In the genomic region with DNA sequence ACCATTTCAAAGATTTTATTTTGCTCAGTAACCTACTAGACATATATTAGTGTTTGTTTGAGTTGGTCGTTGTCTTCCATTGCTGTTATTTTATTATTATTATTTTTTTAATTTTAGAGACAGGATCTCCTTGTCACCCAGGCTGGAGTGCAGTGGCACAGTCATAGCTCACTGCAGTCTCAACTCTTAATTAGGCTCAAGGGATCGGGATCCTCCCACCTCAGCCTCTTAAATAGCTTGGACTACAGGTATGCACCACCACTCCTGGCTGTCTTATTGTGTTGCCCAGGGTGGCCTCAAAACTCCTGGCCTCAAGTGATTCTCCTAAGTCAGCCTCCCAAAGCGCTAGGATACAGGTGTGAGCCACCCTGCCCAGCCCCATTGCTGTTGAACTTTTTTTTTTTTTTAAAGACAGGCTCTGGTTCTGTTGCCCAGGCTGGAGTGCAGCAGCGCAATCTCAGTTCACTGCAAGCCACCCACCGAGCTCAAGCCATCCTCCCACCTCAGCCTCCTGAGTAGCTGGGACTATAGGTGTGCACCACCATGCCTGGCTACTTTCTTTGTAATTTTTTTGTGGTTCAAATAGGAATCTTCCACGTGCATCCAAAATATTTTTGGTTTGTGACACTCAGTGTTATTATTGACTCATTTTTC, we compare ENCODE assay signal across 18 cellular contexts. TPM values are rescaled to one million over a fixed set of nuclear protein-coding genes. Genes with fewer than 3 reads are reported as not detected.
DNase-seq lines count a peak whose midpoint lies in the region; ATAC-seq, FAIRE-seq and TF ChIP-seq lines count a peak whose summit lies in the region.
"Had no signal": no experiment of that assay in that cellular context is flagged by ENCODE, and none has a peak within 500 bp of the region (broad histone marks: within the 10 kb centered on the region; RNA-seq: fewer than 3 reads in every experiment).

No MANE protein-coding gene starts in this region.

- no peak overlapping the region for H3K4me3 ChIP-seq in heart left ventricle
- H3K4me3 ChIP-seq in lung, result no peak overlapping the region
- H3K4me3 ChIP-seq in subcutaneous abdominal adipose tissue (ENCODE audit: low read depth in 1 of 5, low read length in 5 of 5), result no peak overlapping the region
- H3K4me3 ChIP-seq: dorsolateral prefrontal cortex, esophagus muscularis mucosa, thyroid gland had no signal

- peaks cover 22% of the 10 kb centered on the region for H3K4me1 Mint-ChIP-seq in activated T-helper 17 cell treated with anti-CD3 and anti-CD28 coated beads, Interleukin-2, amount 50 U/mL, for 72 hours

- no peaks in the 10 kb centered on the region for H3K27me3 ChIP-seq in heart left ventricle
- no peaks in the 10 kb centered on the region for H3K27me3 ChIP-seq in lung (ENCODE audit: control insufficient read depth, insufficient read depth)
- no peaks in the 10 kb centered on the region for H3K27me3 ChIP-seq in subcutaneous abdominal adipose tissue (ENCODE audit: control insufficient read depth in 5 of 5, insufficient read depth in 4 of 5, low read length in 5 of 5)
- H3K27me3 ChIP-seq: dorsolateral prefrontal cortex, esophagus muscularis mucosa, thyroid gland had no signal

- H3K9me3 Mint-ChIP-seq in activated T-helper 17 cell treated with anti-CD3 and anti-CD28 coated beads, Interleukin-2, amount 50 U/mL, for 72 hours, result no peaks in the 10 kb centered on the region
- H3K9me3 Mint-ChIP-seq: activated T-cell treated with anti-CD3 and anti-CD28 coated beads, Interleukin-2, amount 50 U/mL, for 4 hours; T-helper 1 cell treated with Interleukin-12 subunit alpha and Interleukin-12 subunit beta and Interleukin-4 antibody, amounts not matched to agents 30 μg/mL and 1 μg/mL, for 36 hours had no signal

- no peak for TF ChIP-seq POLR2A in heart left ventricle (IDR thresholded peaks at IDR 0.05)

- H3K36me3 ChIP-seq in heart left ventricle (peaks cover 0 to 9% (median 0%) of the 10 kb centered on the region in 9 donors), lung (ENCODE audit: control insufficient read depth in 2 of 2, insufficient read depth in 2 of 2, low read length in 2 of 2) (peaks cover 0 to 4% of the 10 kb centered on the region in 2 donors), subcutaneous abdominal adipose tissue (ENCODE audit: control insufficient read depth in 5 of 5, insufficient read depth in 5 of 5, low read length in 5 of 5) (peaks cover 0 to 7% (median 3%) of the 10 kb centered on the region in 5 donors)
- H3K36me3 ChIP-seq: thyroid gland had no signal

- H3K27ac ChIP-seq in heart left ventricle, result peak overlapping the region in 3 of 12 donors; percentile 17 to 39 (median 22)
- peak overlapping the region; percentile 7 to 11 for H3K27ac ChIP-seq in lung (ENCODE audit: low read depth in 1 of 2, low read length in 1 of 2)
- H3K27ac ChIP-seq in subcutaneous abdominal adipose tissue (ENCODE audit: low read depth, low read length), result peak overlapping the region; percentile 55
- H3K27ac ChIP-seq: dorsolateral prefrontal cortex, esophagus muscularis mucosa, thyroid gland had no signal

- no peak overlapping the region for H3K4me3 Mint-ChIP-seq in activated T-helper 17 cell treated with anti-CD3 and anti-CD28 coated beads, Interleukin-2, amount 50 U/mL, for 72 hours
- H3K4me3 Mint-ChIP-seq: activated T-cell treated with anti-CD3 and anti-CD28 coated beads, Interleukin-2, amount 50 U/mL, for 4 hours; T-helper 1 cell treated with Interleukin-12 subunit alpha and Interleukin-12 subunit beta and Interleukin-4 antibody, amounts not matched to agents 30 μg/mL and 1 μg/mL, for 36 hours had no signal

- no peak for TF ChIP-seq CTCF in heart left ventricle (IDR thresholded peaks at IDR 0.05)
- no peak for TF ChIP-seq CTCF in lung (IDR thresholded peaks at IDR 0.05; ENCODE audit: control extremely low read depth, extremely low read depth)

- intact Hi-C loops in heart left ventricle (cut with DNase I) (no loop called here), Right ventricle myocardium superior (cut with DNase I) (no loop called here)

- peaks cover 34% of the 10 kb centered on the region for H3K36me3 Mint-ChIP-seq in activated T-helper 17 cell treated with anti-CD3 and anti-CD28 coated beads, Interleukin-2, amount 50 U/mL, for 72 hours (ENCODE audit: low read depth)

- H3K4me1 ChIP-seq in heart left ventricle, result peaks cover 1 to 81% (median 62%) of the 10 kb centered on the region in 12 donors
- H3K4me1 ChIP-seq in lung (ENCODE audit: control insufficient read depth in 2 of 2, insufficient read depth in 2 of 2, low read length in 2 of 2), result peaks cover 0 to 22% of the 10 kb centered on the region in 2 donors
- peaks cover 0 to 49% (median 38%) of the 10 kb centered on the region in 5 donors for H3K4me1 ChIP-seq in subcutaneous abdominal adipose tissue (ENCODE audit: control insufficient read depth in 5 of 5, insufficient read depth in 5 of 5, low read length in 5 of 5)

- no peak for FAIRE-seq in frontal cortex (lab: Jason Lieb, UNC)

- 79 to 85% (median 82%) methylated on average over 6 of the region's 6 CpGs for WGBS in heart left ventricle, 4 donors
- WGBS in lung, 2 donors, result 87 to 94% methylated on average over 6 of the region's 6 CpGs

- H3K9me3 ChIP-seq in heart left ventricle (no peaks in the 10 kb centered on the region), lung (ENCODE audit: control insufficient read depth in 2 of 2, insufficient read depth in 1 of 2, low read length in 1 of 2) (no peaks in the 10 kb centered on the region), subcutaneous abdominal adipose tissue (ENCODE audit: control insufficient read depth in 5 of 5, low read length in 5 of 5) (no peaks in the 10 kb centered on the region)
- H3K9me3 ChIP-seq: esophagus muscularis mucosa, thyroid gland had no signal

- DNase-seq in heart left ventricle, result no peak
- DNase-seq in Right ventricle myocardium superior, result no peak
- no peak for DNase-seq in lung (ENCODE audit: low spot score)
- DNase-seq in frontal cortex (ENCODE audit: low spot score in 2 of 2), result no peak
- DNase-seq in occipital lobe (lab: John Stamatoyannopoulos, UW), result no peak
- no peak for DNase-seq in COLO668 (lab: John Stamatoyannopoulos, UW; ENCODE audit: unreplicated experiment)
- DNase-seq: activated CD4-positive, CD25-positive, alpha-beta regulatory T cell treated with anti-CD3 and anti-CD28 coated beads, Interleukin-2, amount 50 U/mL, for 72 hours; activated T-cell treated with anti-CD3 and anti-CD28 coated beads, Interleukin-2, amount 50 U/mL, for 4 hours; dorsolateral prefrontal cortex; kidney glomerular epithelial cell; NCI-H2081 treated with DMSO at 0.1 percent for 48 hours; NCI-H69; stimulated activated CD4-positive, alpha-beta T cell treated with anti-CD3 and anti-CD28 coated beads, Interleukin-1b, Interleukin-23, amount 100 ng/mL, for 48 hours; thyroid gland had no signal

- no peaks in the 10 kb centered on the region for H3K27me3 Mint-ChIP-seq in activated T-helper 17 cell treated with anti-CD3 and anti-CD28 coated beads, Interleukin-2, amount 50 U/mL, for 72 hours

- H3K27ac Mint-ChIP-seq in activated T-helper 17 cell treated with anti-CD3 and anti-CD28 coated beads, Interleukin-2, amount 50 U/mL, for 72 hours, result peak overlapping the region; percentile 5
- H3K27ac Mint-ChIP-seq: T-helper 1 cell treated with Interleukin-12 subunit alpha and Interleukin-12 subunit beta and Interleukin-4 antibody, amounts not matched to agents 30 μg/mL and 1 μg/mL, for 36 hours had no signal

- ATAC-seq in heart left ventricle (peak in 3 of 4 donors; percentile 6 to 39 (median 10)), Right ventricle myocardium superior (ENCODE audit: poor library complexity) (no peak), lung (ENCODE audit: insufficient read depth, low FRiP score) (no peak)
- ATAC-seq in activated T-helper 17 cell treated with anti-CD3 and anti-CD28 coated beads, Interleukin-2, amount 50 U/mL, for 72 hours (replicated peaks), result peak; percentile 5

- H3K9ac ChIP-seq in subcutaneous abdominal adipose tissue (ENCODE audit: low read length in 5 of 5), result no peak overlapping the region

RNA-seq across cellular contexts. Expression of a gene that starts 18.2 kb away (rescaled TPM):
- total RNA-seq in heart left ventricle (10 to 100 TPM; 40.8 to 84.2 (median 53.9) TPM), Right ventricle myocardium superior (49.7 TPM), lung (100 to 1,000 TPM; 100 to 178 TPM), frontal cortex (28.5 TPM), occipital lobe (38.1 TPM)
- polyA plus RNA-seq in heart left ventricle (10 to 100 TPM; 28.2 to 28.7 TPM), lung (10 to 100 TPM; 23.7 to 34.7 TPM)
- 100 to 1,000 TPM; 107 to 148 TPM for total RNA-seq in activated T-helper 17 cell treated with anti-CD3 and anti-CD28 coated beads, Interleukin-2, amount 50 U/mL, for 72 hours

RNA-seq across cellular contexts. Expression of a gene that starts 52.8 kb away (rescaled TPM):
- total RNA-seq in heart left ventricle (10 to 100 TPM; 25.3 to 65.5 (median 51.5) TPM), Right ventricle myocardium superior (52.9 TPM), lung (10 to 100 TPM; 35.0 to 37.2 TPM), frontal cortex (79.1 TPM), occipital lobe (84.4 TPM)
- polyA plus RNA-seq in heart left ventricle (10 to 100 TPM; 47.0 to 63.0 TPM), lung (10 to 100 TPM; 28.6 TPM)
- total RNA-seq in activated T-helper 17 cell treated with anti-CD3 and anti-CD28 coated beads, Interleukin-2, amount 50 U/mL, for 72 hours, result 10 to 100 TPM; 46.2 to 53.9 TPM

Comparison
In these comparisons a context has a peak if more than half of its experiments do, and no peak if none do; other contexts are left out.
1. ATAC-seq: peak in heart left ventricle (3 of 4) and activated T-helper 17 cell treated with anti-CD3 and anti-CD28 coated beads, Interleukin-2, amount 50 U/mL, for 72 hours (single experiment); none in Right ventricle myocardium superior (single experiment) and lung (single experiment).